In the genomic region with DNA sequence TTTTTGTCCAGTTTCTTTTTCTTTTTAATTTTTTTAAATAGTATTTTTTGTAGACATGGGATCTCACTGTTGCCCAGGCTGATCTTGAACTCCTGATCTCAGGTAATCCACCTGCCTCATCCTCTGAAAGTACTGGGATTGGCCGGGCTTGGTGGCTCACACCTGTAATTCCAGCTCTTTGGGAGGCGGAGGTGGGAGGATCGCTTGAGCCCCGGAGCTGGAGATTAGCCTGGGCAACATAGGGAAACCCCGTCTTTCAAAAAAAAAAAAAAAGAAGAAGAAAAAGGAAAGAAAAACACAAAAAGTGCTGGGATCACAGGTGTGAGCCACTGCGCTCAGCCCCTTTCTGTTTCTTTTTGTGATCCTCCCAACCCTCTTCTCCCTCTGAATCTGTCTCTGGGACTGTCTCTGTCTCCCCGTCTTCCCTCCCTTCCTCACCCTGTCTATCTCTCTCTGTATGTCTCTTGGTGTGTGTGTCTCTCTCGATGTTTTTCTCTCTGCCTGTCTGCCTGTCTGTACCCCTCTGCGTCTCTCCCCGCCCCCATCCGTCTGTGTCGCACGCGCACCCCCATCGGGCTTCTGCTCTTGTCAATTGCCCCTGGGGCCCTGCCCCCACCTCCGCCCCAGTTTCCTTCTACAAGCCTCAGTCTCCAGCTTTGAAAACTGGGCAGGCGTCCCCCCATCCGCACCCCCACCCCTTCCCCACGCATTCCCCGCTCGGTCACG, we compare ENCODE assay signal across 8 cellular contexts. TPM values are rescaled to one million over a fixed set of nuclear protein-coding genes. Genes with fewer than 3 reads are reported as not detected.
DNase-seq lines count a peak whose midpoint lies in the region; ATAC-seq, FAIRE-seq and TF ChIP-seq lines count a peak whose summit lies in the region.

No MANE protein-coding gene starts in this region.

- no peak for ATAC-seq in GM18520 (IDR thresholded peaks at IDR 0.05; ENCODE audit: unreplicated experiment)
- no peak for ATAC-seq in GM18505 (IDR thresholded peaks at IDR 0.05; ENCODE audit: unreplicated experiment)

- H3K4me3 ChIP-seq in AG04449 (ENCODE audit: low read depth, low read length) (peak overlapping the region; percentile 56), endothelial cell of umbilical vein (replicated peaks in 1 of 3; ENCODE audit: insufficient read depth in 1 of 3, low read depth in 1 of 3, low read length in 3 of 3) (peak overlapping the region; percentile 20 to 40 (median 27)), thyroid gland (replicated peaks in 1 of 3) (peak overlapping the region in 2 of 3 donors; percentile 8 to 92)

- POLR2A ChIA-PET in AG04449 (lab: Yijun Ruan, JAX) = interaction anchor here (0.6 to 3.2 kb wide), 7 partner anchors 8 to 64 kb away, joined by 3 to 26 read pairs (median 6); a partner anchor contains a TSS
- POLR2A ChIA-PET in activated CD4-positive, alpha-beta memory T cell treated with anti-CD3 and anti-CD28 coated beads, Interleukin-2, amount 10 ng/mL, durations not matched to agents 7 days and 5 days (lab: Charles Lee) = interaction anchor here (0.7 to 10.6 kb wide), 7 partner anchors 9 to 71 kb away, joined by 4 to 195 read pairs (median 28); a partner anchor contains a TSS
- POLR2A ChIA-PET in endothelial cell of umbilical vein (lab: Charles Lee) = interaction anchor here (1.0 to 2.4 kb wide), 5 partner anchors 8 to 476 kb away, joined by 3 to 10 read pairs (median 5); a partner anchor contains a TSS

- 20 to 24% methylated on average over 17 to 22 of the region's 22 CpGs for WGBS in thyroid gland, 2 donors

- peak overlapping the region; percentile 18 for H2AFZ ChIP-seq in endothelial cell of umbilical vein (ENCODE audit: low read depth, low read length)

- H3K4me2 ChIP-seq in endothelial cell of umbilical vein (ENCODE audit: insufficient read depth, low read length) = peak overlapping the region; percentile 42

- H3K27me3 Mint-ChIP-seq in activated CD4-positive, alpha-beta memory T cell treated with anti-CD3 and anti-CD28 coated beads, Interleukin-2, amount 10 ng/mL, durations not matched to agents 7 days and 5 days = no peaks in the 10 kb centered on the region

- peak overlapping the region; percentile 59 for H3K9ac ChIP-seq in endothelial cell of umbilical vein (replicated peaks; ENCODE audit: extremely low read depth, insufficient read depth, low read length)

- H3K36me3 ChIP-seq in endothelial cell of umbilical vein (ENCODE audit: control insufficient read depth in 2 of 2, extremely low read depth in 1 of 2, insufficient read depth in 2 of 2, low read length in 2 of 2) = no peaks in the 10 kb centered on the region
- peaks cover 14 to 20% of the 10 kb centered on the region in 2 donors for H3K36me3 ChIP-seq in thyroid gland

- no peaks in the 10 kb centered on the region for H3K9me1 ChIP-seq in endothelial cell of umbilical vein (replicated peaks; ENCODE audit: control insufficient read depth, extremely low read depth, insufficient read depth, low read length)

- peaks cover 41% of the 10 kb centered on the region for H3K36me3 Mint-ChIP-seq in activated CD4-positive, alpha-beta memory T cell treated with anti-CD3 and anti-CD28 coated beads, Interleukin-2, amount 10 ng/mL, durations not matched to agents 7 days and 5 days (ENCODE audit: low read depth)

- H3K27me3 ChIP-seq in endothelial cell of umbilical vein (ENCODE audit: control insufficient read depth in 2 of 2, insufficient read depth in 2 of 2, low read length in 2 of 2) (no peaks in the 10 kb centered on the region), thyroid gland (no peaks in the 10 kb centered on the region)

- H3K9me3 ChIP-seq in endothelial cell of umbilical vein (replicated peaks; ENCODE audit: control insufficient read depth, insufficient read depth, low read length) (no peaks in the 10 kb centered on the region), thyroid gland (no peaks in the 10 kb centered on the region)

- no peaks in the 10 kb centered on the region for H4K20me1 ChIP-seq in endothelial cell of umbilical vein (replicated peaks; ENCODE audit: control insufficient read depth, extremely low read depth, insufficient read depth, low read length)

- DNase-seq in AG04449 (ENCODE audit: low read depth, low spot score) = no peak
- DNase-seq in Kasumi-1 (lab: John Stamatoyannopoulos, UW) = peak; percentile 73 to 79
- DNase-seq in activated CD4-positive, alpha-beta memory T cell treated with anti-CD3 and anti-CD28 coated beads, Interleukin-2, amount 10 ng/mL, durations not matched to agents 7 days and 5 days = peak; percentile 86
- DNase-seq in endothelial cell of umbilical vein (ENCODE audit: low read depth, low spot score) = no peak
- DNase-seq in occipital lobe (lab: John Stamatoyannopoulos, UW) = peak; percentile 79
- no peak for DNase-seq in thyroid gland

- FAIRE-seq in endothelial cell of umbilical vein (lab: Jason Lieb, UNC) = peak; percentile 44

- peak overlapping the region; percentile 86 for H3K4me3 Mint-ChIP-seq in activated CD4-positive, alpha-beta memory T cell treated with anti-CD3 and anti-CD28 coated beads, Interleukin-2, amount 10 ng/mL, durations not matched to agents 7 days and 5 days

- H3K27ac ChIP-seq in endothelial cell of umbilical vein (ENCODE audit: insufficient read depth, low read depth, low read length) (peak overlapping the region; percentile 58), thyroid gland (peak overlapping the region; percentile 95 to 100 (median 99))

- H3K4me1 ChIP-seq in endothelial cell of umbilical vein (ENCODE audit: control insufficient read depth, extremely low read depth, insufficient read depth, low read length) (peaks cover 51% of the 10 kb centered on the region), thyroid gland (peaks cover 49 to 51% of the 10 kb centered on the region in 2 donors)

- BruUV-seq in endothelial cell of umbilical vein (replicated peaks; lab: Mats Ljungman, UMichigan) = no TSS peak

- CTCF ChIA-PET in AG04449 (lab: Yijun Ruan, JAX) (interaction anchor here (2.4 to 4.3 kb wide), 2 partner anchors 9 to 127 kb away, joined by 7 to 49 read pairs; a partner anchor contains a TSS), endothelial cell of umbilical vein (lab: Charles Lee) (interaction anchor here (5.0 kb wide), 1 partner anchor 9 kb away, joined by 42 read pairs; no protein-coding TSS in a partner anchor)
- CTCF ChIA-PET in activated CD4-positive, alpha-beta memory T cell treated with anti-CD3 and anti-CD28 coated beads, Interleukin-2, amount 10 ng/mL, durations not matched to agents 7 days and 5 days (lab: Charles Lee) = interaction anchor here (4.5 kb wide), 1 partner anchor 8 kb away, joined by 57 read pairs; no protein-coding TSS in a partner anchor

- no peaks in the 10 kb centered on the region for H3K9me3 Mint-ChIP-seq in activated CD4-positive, alpha-beta memory T cell treated with anti-CD3 and anti-CD28 coated beads, Interleukin-2, amount 10 ng/mL, durations not matched to agents 7 days and 5 days

- dilution Hi-C loops in endothelial cell of umbilical vein (cut with MboI; ENCODE audit: extremely low pct_ligation_motif_present, low sequenced_read_pairs) = no loop called here

- H3K4me1 Mint-ChIP-seq in activated CD4-positive, alpha-beta memory T cell treated with anti-CD3 and anti-CD28 coated beads, Interleukin-2, amount 10 ng/mL, durations not matched to agents 7 days and 5 days = peaks cover 52% of the 10 kb centered on the region

- TF ChIP-seq CTCF in AG04449 (IDR thresholded peaks at IDR 0.05; ENCODE audit: insufficient read depth, low read length, missing control alignments) (no peak), endothelial cell of umbilical vein (IDR thresholded peaks at IDR 0.05; ENCODE audit: extremely low read depth in 1 of 2, insufficient read depth in 1 of 2, low read depth in 1 of 2, low read length in 2 of 2) (no peak), thyroid gland (IDR thresholded peaks at IDR 0.05) (no peak)

- H3K27ac Mint-ChIP-seq in activated CD4-positive, alpha-beta memory T cell treated with anti-CD3 and anti-CD28 coated beads, Interleukin-2, amount 10 ng/mL, durations not matched to agents 7 days and 5 days = peak overlapping the region; percentile 82

- intact Hi-C loops in endothelial cell of umbilical vein (cut with micrococcal nuclease) (no loop called here), thyroid gland (cut with DNase I) (no loop called here)

- H3K79me2 ChIP-seq in endothelial cell of umbilical vein (ENCODE audit: control insufficient read depth, insufficient read depth, low read length) = peaks cover 22% of the 10 kb centered on the region

- no peak for TF ChIP-seq POLR2A in endothelial cell of umbilical vein (IDR thresholded peaks at IDR 0.05; ENCODE audit: low read depth, low read length)
- no peak for TF ChIP-seq POLR2A in thyroid gland (IDR thresholded peaks at IDR 0.05)
- TF ChIP-seq POLR2A in GM18505 (IDR thresholded peaks at IDR 0.05; ENCODE audit: borderline replicate concordance, extremely low read depth, insufficient read depth, insufficient read length) = no peak

RNA-seq across cellular contexts. Expression of a gene that starts 0.6 kb away (rescaled TPM):
- total RNA-seq in activated CD4-positive, alpha-beta memory T cell treated with anti-CD3 and anti-CD28 coated beads, Interleukin-2, amount 10 ng/mL, durations not matched to agents 7 days and 5 days = 100 to 1,000 TPM; 189 to 194 TPM
- 12.2 and 26.5 TPM in 2 replicates for total RNA-seq in endothelial cell of umbilical vein
- polyA plus RNA-seq in endothelial cell of umbilical vein = 16.3 and 21.7 TPM in 2 replicates
- 12.3 and 22.8 TPM in 2 replicates for polyA plus RNA-seq in endothelial cell of umbilical vein (2011; cell fraction: cytosol; rRNA removed)
- polyA plus RNA-seq in endothelial cell of umbilical vein (2011; cell fraction: nucleus; rRNA removed) = 50.1 and 58.2 TPM in 2 replicates
- polyA plus RNA-seq in endothelial cell of umbilical vein (2012) = 22.6 and 23.7 TPM in 2 replicates
- polyA minus RNA-seq in endothelial cell of umbilical vein = 5.3 and 6.6 TPM in 2 replicates
- polyA minus RNA-seq in endothelial cell of umbilical vein (2011; cell fraction: cytosol; rRNA and poly(A)+ RNA removed) = 25.8 TPM
- polyA minus RNA-seq in endothelial cell of umbilical vein (2011; cell fraction: nucleus; rRNA and poly(A)+ RNA removed) = 25.1 and 59.1 TPM in 2 replicates
- 1.2 TPM for total RNA-seq in occipital lobe
- total RNA-seq in thyroid gland = 100 to 1,000 TPM in 1 of 4 donors, 10 to 100 TPM in 3; 32.4 to 109 (median 62.4) TPM

RNA-seq across cellular contexts. Expression of a gene that starts 6.4 kb away (rescaled TPM):
- 10 to 100 TPM; 82.4 to 93.0 TPM for total RNA-seq in activated CD4-positive, alpha-beta memory T cell treated with anti-CD3 and anti-CD28 coated beads, Interleukin-2, amount 10 ng/mL, durations not matched to agents 7 days and 5 days
- total RNA-seq in endothelial cell of umbilical vein (74.1 TPM in 2 replicates), occipital lobe (27.3 TPM), thyroid gland (10 to 100 TPM in 2 of 4 donors, 1 to 10 TPM in 2; 8.2 to 29.1 (median 10.7) TPM)
- polyA plus RNA-seq in endothelial cell of umbilical vein = 26.4 and 44.7 TPM in 2 replicates
- 11.2 and 15.0 TPM in 2 replicates for polyA plus RNA-seq in endothelial cell of umbilical vein (2011; cell fraction: cytosol; rRNA removed)
- polyA plus RNA-seq in endothelial cell of umbilical vein (2011; cell fraction: nucleus; rRNA removed) = 139 and 169 TPM in 2 replicates
- polyA plus RNA-seq in endothelial cell of umbilical vein (2012) = 45.2 and 49.3 TPM in 2 replicates
- 33.5 and 45.4 TPM in 2 replicates for polyA minus RNA-seq in endothelial cell of umbilical vein
- polyA minus RNA-seq in endothelial cell of umbilical vein (2011; cell fraction: cytosol; rRNA and poly(A)+ RNA removed) = 13.7 TPM
- polyA minus RNA-seq in endothelial cell of umbilical vein (2011; cell fraction: nucleus; rRNA and poly(A)+ RNA removed) = 66.6 and 89.2 TPM in 2 replicates

RNA-seq across cellular contexts. Expression of a gene that starts 14.9 kb away (rescaled TPM):
- total RNA-seq in activated CD4-positive, alpha-beta memory T cell treated with anti-CD3 and anti-CD28 coated beads, Interleukin-2, amount 10 ng/mL, durations not matched to agents 7 days and 5 days = 10 to 100 TPM; 32.3 to 34.5 TPM
- total RNA-seq in endothelial cell of umbilical vein (24.7 and 25.5 TPM in 2 replicates), occipital lobe (17.2 TPM), thyroid gland (10 to 100 TPM; 44.3 to 77.5 (median 63.4) TPM)
- 50.4 and 60.3 TPM in 2 replicates for polyA plus RNA-seq in endothelial cell of umbilical vein
- 39.9 and 44.7 TPM in 2 replicates for polyA plus RNA-seq in endothelial cell of umbilical vein (2011; cell fraction: cytosol; rRNA removed)
- 11.8 and 14.2 TPM in 2 replicates for polyA plus RNA-seq in endothelial cell of umbilical vein (2011; cell fraction: nucleus; rRNA removed)
- polyA plus RNA-seq in endothelial cell of umbilical vein (2012) = 19.4 and 19.7 TPM in 2 replicates
- polyA minus RNA-seq in endothelial cell of umbilical vein = 26.4 and 28.5 TPM in 2 replicates
- 23.8 TPM for polyA minus RNA-seq in endothelial cell of umbilical vein (2011; cell fraction: cytosol; rRNA and poly(A)+ RNA removed)
- 6.3 and 6.7 TPM in 2 replicates for polyA minus RNA-seq in endothelial cell of umbilical vein (2011; cell fraction: nucleus; rRNA and poly(A)+ RNA removed)

RNA-seq across cellular contexts. Expression of a gene that starts 15.2 kb away (rescaled TPM):
- total RNA-seq in activated CD4-positive, alpha-beta memory T cell treated with anti-CD3 and anti-CD28 coated beads, Interleukin-2, amount 10 ng/mL, durations not matched to agents 7 days and 5 days = 10 to 100 TPM; 44.0 to 47.2 TPM
- total RNA-seq in endothelial cell of umbilical vein (53.6 and 55.1 TPM in 2 replicates), occipital lobe (29.2 TPM), thyroid gland (10 to 100 TPM; 38.8 to 60.3 (median 50.8) TPM)
- 77.9 and 90.8 TPM in 2 replicates for polyA plus RNA-seq in endothelial cell of umbilical vein
- 60.4 and 68.7 TPM in 2 replicates for polyA plus RNA-seq in endothelial cell of umbilical vein (2011; cell fraction: cytosol; rRNA removed)
- polyA plus RNA-seq in endothelial cell of umbilical vein (2011; cell fraction: nucleus; rRNA removed) = 69.9 and 95.5 TPM in 2 replicates
- 53.1 and 63.8 TPM in 2 replicates for polyA plus RNA-seq in endothelial cell of umbilical vein (2012)
- 41.9 and 56.6 TPM in 2 replicates for polyA minus RNA-seq in endothelial cell of umbilical vein
- polyA minus RNA-seq in endothelial cell of umbilical vein (2011; cell fraction: cytosol; rRNA and poly(A)+ RNA removed) = 43.6 TPM
- 27.1 and 44.7 TPM in 2 replicates for polyA minus RNA-seq in endothelial cell of umbilical vein (2011; cell fraction: nucleus; rRNA and poly(A)+ RNA removed)

RNA-seq across cellular contexts. Expression of a gene that starts 29.7 kb away (rescaled TPM):
- total RNA-seq in activated CD4-positive, alpha-beta memory T cell treated with anti-CD3 and anti-CD28 coated beads, Interleukin-2, amount 10 ng/mL, durations not matched to agents 7 days and 5 days = 1,000 to 10,000 TPM; 2,238 to 2,243 TPM
- total RNA-seq in endothelial cell of umbilical vein = 1,735 and 1,768 TPM in 2 replicates
- polyA plus RNA-seq in endothelial cell of umbilical vein = 5,244 and 6,084 TPM in 2 replicates
- polyA plus RNA-seq in endothelial cell of umbilical vein (2011; cell fraction: cytosol; rRNA removed) = 4,318 and 4,415 TPM in 2 replicates
- 1,293 and 1,668 TPM in 2 replicates for polyA plus RNA-seq in endothelial cell of umbilical vein (2011; cell fraction: nucleus; rRNA removed)
- polyA plus RNA-seq in endothelial cell of umbilical vein (2012) = 2,527 and 3,042 TPM in 2 replicates
- 1,532 and 1,667 TPM in 2 replicates for polyA minus RNA-seq in endothelial cell of umbilical vein
- polyA minus RNA-seq in endothelial cell of umbilical vein (2011; cell fraction: cytosol; rRNA and poly(A)+ RNA removed) = 2,450 TPM
- 213 and 283 TPM in 2 replicates for polyA minus RNA-seq in endothelial cell of umbilical vein (2011; cell fraction: nucleus; rRNA and poly(A)+ RNA removed)
- total RNA-seq in occipital lobe = 77.0 TPM
- 1,000 to 10,000 TPM in 2 of 4 donors, 100 to 1,000 TPM in 2; 919 to 2,686 (median 1,277) TPM for total RNA-seq in thyroid gland

Comparison
In these comparisons a context has a peak if more than half of its experiments do, and no peak if none do; other contexts are left out.
1. DNase-seq: peak in Kasumi-1 (2 of 2), activated CD4-positive, alpha-beta memory T cell treated with anti-CD3 and anti-CD28 coated beads, Interleukin-2, amount 10 ng/mL, durations not matched to agents 7 days and 5 days (single experiment) and occipital lobe (single experiment); none in AG04449 (single experiment), endothelial cell of umbilical vein (single experiment) and thyroid gland (0 of 2).
2. Peak in every context shown above with its lines, with median percentiles within 50 percentile points of each other: H3K4me3 ChIP-seq.